16 cellular contexts compared by ENCODE assay signal in genomic region chr10:94904772-94905171, GRCh38. TPM values are rescaled to one million over a fixed set of nuclear protein-coding genes. Genes with fewer than 3 reads are reported as not detected.
"Had no signal": no experiment of that assay in that cellular context is flagged by ENCODE, and none has a peak within 500 bp of the region (broad histone marks: within the 10 kb centered on the region; RNA-seq: fewer than 3 reads in every experiment).

No MANE protein-coding gene starts in this region.

RNA-seq across cellular contexts. Expression of gene CYP2C9, which starts 33.7 kb away (rescaled TPM):
- total RNA-seq: activated CD4-positive, alpha-beta T cell treated with anti-CD3 and anti-CD28 coated beads for 36 hours; activated CD4-positive, alpha-beta T cell treated with anti-CD3 and anti-CD28 coated beads, Interleukin-2, amount 10 ng/mL, durations not matched to agents 24 days and 14 days; activated CD8-positive, alpha-beta memory T cell treated with anti-CD3 and anti-CD28 coated beads for 36 hours; activated CD8-positive, alpha-beta memory T cell treated with anti-CD3 and anti-CD28 coated beads, Interleukin-2, amount 10 ng/mL, durations not matched to agents 7 days and 5 days; activated CD8-positive, alpha-beta T cell treated with anti-CD3 and anti-CD28 coated beads, Interleukin-2, amount 10 ng/mL, durations not matched to agents 7 days and 5 days; activated naive CD4-positive, alpha-beta T cell treated with anti-CD3 and anti-CD28 coated beads for 36 hours; activated naive CD8-positive, alpha-beta T cell treated with anti-CD3 and anti-CD28 coated beads for 36 hours; activated T-helper 1 cell treated with anti-CD3 and anti-CD28 coated beads, Interleukin-12 subunit alpha, Interleukin-12 subunit beta, Interleukin-2, Interleukin-4 antibody, amounts not matched to agents 30 ng/mL and 10 ng/mL and 1 ng/mL, durations not matched to agents 14 hours and 24 hours and 36 hours; activated T-helper 2 cell treated with anti-CD3 and anti-CD28 coated beads, Interferon-gamma antibody, Interleukin-2, Interleukin-4, amounts not matched to agents 10 μg/mL and 5 μg/mL and 100 μg/mL, durations not matched to agents 14 hours and 24 hours and 36 hours; aorta; cardiac muscle cell; dermis microvascular lymphatic vessel endothelial cell; endothelial cell of umbilical vein; fibroblast of lung; glomerular endothelial cell; T-helper 1 cell treated with Interleukin-12 subunit alpha and Interleukin-12 subunit beta and Interleukin-4 antibody, amounts not matched to agents 30 ng/mL and 1 ng/mL, for 36 hours had no signal
- polyA plus RNA-seq: endothelial cell of umbilical vein, fibroblast of lung had no signal
